Comparison of ENCODE assay signal across 9 cellular contexts in the genomic region with DNA sequence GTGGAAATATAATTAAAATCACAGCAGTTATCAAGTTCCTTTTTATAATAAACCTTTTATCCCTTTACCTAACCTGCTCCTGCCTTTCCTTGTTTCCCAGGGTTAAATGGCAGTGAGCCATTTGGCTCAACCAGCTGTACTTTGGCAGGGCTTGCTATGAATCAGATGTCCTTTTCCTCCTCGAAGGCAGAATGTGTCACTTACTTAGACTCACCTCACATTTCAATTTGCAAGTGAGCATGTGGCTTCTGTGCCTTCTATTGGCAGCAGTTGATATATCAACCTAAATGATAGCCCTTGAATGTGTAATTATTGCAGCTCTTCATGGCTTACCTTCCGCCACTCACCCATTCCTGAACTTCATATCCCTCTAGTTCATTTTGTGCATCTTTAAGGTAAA.
DNase-seq lines count a peak whose midpoint lies in the region; ATAC-seq and TF ChIP-seq lines count a peak whose summit lies in the region.
"Had no signal": no experiment of that assay in that cellular context is flagged by ENCODE, and none has a peak within 500 bp of the region (broad histone marks: within the 10 kb centered on the region; RNA-seq: fewer than 3 reads in every experiment).

No MANE protein-coding gene starts in this region.

- DNase-seq in AG08396 (ENCODE audit: low spot score): peak; percentile 71
- peak; percentile 22 to 57 for DNase-seq in NCI-H2081 (lab: John Stamatoyannopoulos, UW)
- DNase-seq in colonic mucosa: peak; percentile 82
- no peak for DNase-seq in lower lobe of right lung
- DNase-seq in activated T-cell treated with anti-CD3 and anti-CD28 coated beads for 4 hours: no peak
- no peak for DNase-seq in activated naive CD4-positive, alpha-beta T cell treated with anti-CD3 and anti-CD28 coated beads, Interleukin-2, amount 10 ng/mL, durations not matched to agents 7 days and 5 days
- DNase-seq in stimulated activated naive CD4-positive, alpha-beta T cell (lab: John Stamatoyannopoulos, UW): no peak

- no peak overlapping the region for H3K4me3 Mint-ChIP-seq in activated naive CD4-positive, alpha-beta T cell treated with anti-CD3 and anti-CD28 coated beads, Interleukin-2, amount 10 ng/mL, durations not matched to agents 7 days and 5 days

- H3K9me3 Mint-ChIP-seq in activated naive CD4-positive, alpha-beta T cell treated with anti-CD3 and anti-CD28 coated beads, Interleukin-2, amount 10 ng/mL, durations not matched to agents 7 days and 5 days: no peaks in the 10 kb centered on the region

- TF ChIP-seq CTCF in colonic mucosa (IDR thresholded peaks at IDR 0.05) (no peak), lower lobe of right lung (IDR thresholded peaks at IDR 0.05) (no peak)

- H3K4me1 ChIP-seq in colonic mucosa (no peaks in the 10 kb centered on the region), lower lobe of right lung (peaks cover 10% of the 10 kb centered on the region)

- no peaks in the 10 kb centered on the region for H3K4me1 Mint-ChIP-seq in activated naive CD4-positive, alpha-beta T cell treated with anti-CD3 and anti-CD28 coated beads, Interleukin-2, amount 10 ng/mL, durations not matched to agents 7 days and 5 days

- H3K36me3 Mint-ChIP-seq in activated naive CD4-positive, alpha-beta T cell treated with anti-CD3 and anti-CD28 coated beads, Interleukin-2, amount 10 ng/mL, durations not matched to agents 7 days and 5 days: no peaks in the 10 kb centered on the region

- ATAC-seq in lower lobe of right lung: peak; percentile 68 to 75
- no peak for ATAC-seq in HG03521 (IDR thresholded peaks at IDR 0.05; ENCODE audit: unreplicated experiment)
- ATAC-seq: GM12878 had no signal

- H3K9me3 ChIP-seq in colonic mucosa (no peaks in the 10 kb centered on the region), lower lobe of right lung (no peaks in the 10 kb centered on the region)

- no peak overlapping the region for H3K27ac Mint-ChIP-seq in activated naive CD4-positive, alpha-beta T cell treated with anti-CD3 and anti-CD28 coated beads, Interleukin-2, amount 10 ng/mL, durations not matched to agents 7 days and 5 days

- intact Hi-C loops in colonic mucosa (cut with DNase I) (no loop called here), lower lobe of right lung (cut with DNase I) (no loop called here)

- H3K27me3 Mint-ChIP-seq in activated naive CD4-positive, alpha-beta T cell treated with anti-CD3 and anti-CD28 coated beads, Interleukin-2, amount 10 ng/mL, durations not matched to agents 7 days and 5 days: no peaks in the 10 kb centered on the region

- H3K4me3 ChIP-seq in colonic mucosa (no peak overlapping the region), lower lobe of right lung (no peak overlapping the region)
- H3K4me3 ChIP-seq: GM12878 had no signal

- CTCF ChIA-PET in activated naive CD4-positive, alpha-beta T cell treated with anti-CD3 and anti-CD28 coated beads, Interleukin-2, amount 10 ng/mL, durations not matched to agents 7 days and 5 days (lab: Charles Lee): no interaction called here

- H3K36me3 ChIP-seq in colonic mucosa: no peaks in the 10 kb centered on the region
- H3K36me3 ChIP-seq in lower lobe of right lung: no peaks in the 10 kb centered on the region

- H3K27ac ChIP-seq in colonic mucosa (peak overlapping the region; percentile 58), lower lobe of right lung (no peak overlapping the region)

- H3K27me3 ChIP-seq in colonic mucosa (no peaks in the 10 kb centered on the region), lower lobe of right lung (ENCODE audit: low read depth) (no peaks in the 10 kb centered on the region)

- H3K9ac ChIP-seq in colonic mucosa (ENCODE audit: low read depth in 2 of 2, low read length in 2 of 2): peak overlapping the region in 1 of 2 donors; percentile 9

Comparison
In these comparisons a context has a peak if more than half of its experiments do, and no peak if none do; other contexts are left out.
1. DNase-seq: peak in AG08396 (single experiment), NCI-H2081 (2 of 2) and colonic mucosa (single experiment); none in lower lobe of right lung (single experiment), activated T-cell treated with anti-CD3 and anti-CD28 coated beads for 4 hours (single experiment), activated naive CD4-positive, alpha-beta T cell treated with anti-CD3 and anti-CD28 coated beads, Interleukin-2, amount 10 ng/mL, durations not matched to agents 7 days and 5 days (single experiment) and stimulated activated naive CD4-positive, alpha-beta T cell (0 of 6).